ENCODE assay signal across 1 cellular context in genomic region chr2:89826741-89827140, GRCh38.
TF ChIP-seq lines count a peak whose summit lies in the region.
"Not testable (repeated sequence)": the region's sequence is repeated elsewhere in the genome, so short reads cannot be mapped to it uniquely, and the experiment has no call there.

No MANE protein-coding gene starts in this region.

TF ChIP-seq in HepG2, 621 proteins besides CTCF, POLR2A, EP300 and RAD21 (continued from another document):
- TF ChIP-seq, protein P1, sequence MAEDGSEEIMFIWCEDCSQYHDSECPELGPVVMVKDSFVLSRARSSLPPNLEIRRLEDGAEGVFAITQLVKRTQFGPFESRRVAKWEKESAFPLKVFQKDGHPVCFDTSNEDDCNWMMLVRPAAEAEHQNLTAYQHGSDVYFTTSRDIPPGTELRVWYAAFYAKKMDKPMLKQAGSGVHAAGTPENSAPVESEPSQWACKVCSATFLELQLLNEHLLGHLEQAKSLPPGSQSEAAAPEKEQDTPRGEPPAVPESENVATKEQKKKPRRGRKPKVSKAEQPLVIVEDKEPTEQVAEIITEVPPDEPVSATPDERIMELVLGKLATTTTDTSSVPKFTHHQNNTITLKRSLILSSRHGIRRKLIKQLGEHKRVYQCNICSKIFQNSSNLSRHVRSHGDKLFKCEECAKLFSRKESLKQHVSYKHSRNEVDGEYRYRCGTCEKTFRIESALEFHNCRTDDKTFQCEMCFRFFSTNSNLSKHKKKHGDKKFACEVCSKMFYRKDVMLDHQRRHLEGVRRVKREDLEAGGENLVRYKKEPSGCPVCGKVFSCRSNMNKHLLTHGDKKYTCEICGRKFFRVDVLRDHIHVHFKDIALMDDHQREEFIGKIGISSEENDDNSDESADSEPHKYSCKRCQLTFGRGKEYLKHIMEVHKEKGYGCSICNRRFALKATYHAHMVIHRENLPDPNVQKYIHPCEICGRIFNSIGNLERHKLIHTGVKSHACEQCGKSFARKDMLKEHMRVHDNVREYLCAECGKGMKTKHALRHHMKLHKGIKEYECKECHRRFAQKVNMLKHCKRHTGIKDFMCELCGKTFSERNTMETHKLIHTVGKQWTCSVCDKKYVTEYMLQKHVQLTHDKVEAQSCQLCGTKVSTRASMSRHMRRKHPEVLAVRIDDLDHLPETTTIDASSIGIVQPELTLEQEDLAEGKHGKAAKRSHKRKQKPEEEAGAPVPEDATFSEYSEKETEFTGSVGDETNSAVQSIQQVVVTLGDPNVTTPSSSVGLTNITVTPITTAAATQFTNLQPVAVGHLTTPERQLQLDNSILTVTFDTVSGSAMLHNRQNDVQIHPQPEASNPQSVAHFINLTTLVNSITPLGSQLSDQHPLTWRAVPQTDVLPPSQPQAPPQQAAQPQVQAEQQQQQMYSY (CRISPR knock-in tag; IDR thresholded peaks at IDR 0.05): peak; percentile 86
- 0 out of 2 replicates have a peak, but pooled peaks have one; percentile 78 for TF ChIP-seq IKZF1 (IDR thresholded peaks at IDR 0.05)
- TF ChIP-seq FOXA1 (IDR thresholded peaks at IDR 0.05): peak; percentile 61; the same call in 1 of the 2 replicates
- not testable (repeated sequence) for TF ChIP-seq FOXA1, ZBTB40 (CRISPR knock-in tag; IDR thresholded peaks at IDR 0.05)
- peak; percentile 57 for TF ChIP-seq ZNF282 (IDR thresholded peaks at IDR 0.05; ENCODE audit: partially characterized antibody)
- peak; percentile 52 for TF ChIP-seq PHB2 (IDR thresholded peaks at IDR 0.05; ENCODE audit: partially characterized antibody)
- TF ChIP-seq TRIM22 (IDR thresholded peaks at IDR 0.05): peak; percentile 82; the same call in 1 of the 2 replicates
- 0 out of 2 replicates have a peak, but pooled peaks have one; percentile 78 for TF ChIP-seq NBN (conservative IDR thresholded peaks at IDR 0.05)
- TF ChIP-seq ZBTB40 (IDR thresholded peaks at IDR 0.05): peak; percentile 3; the same call in 1 of the 2 replicates
